Comparison of ENCODE assay signal across 12 cellular contexts in the genomic region with DNA sequence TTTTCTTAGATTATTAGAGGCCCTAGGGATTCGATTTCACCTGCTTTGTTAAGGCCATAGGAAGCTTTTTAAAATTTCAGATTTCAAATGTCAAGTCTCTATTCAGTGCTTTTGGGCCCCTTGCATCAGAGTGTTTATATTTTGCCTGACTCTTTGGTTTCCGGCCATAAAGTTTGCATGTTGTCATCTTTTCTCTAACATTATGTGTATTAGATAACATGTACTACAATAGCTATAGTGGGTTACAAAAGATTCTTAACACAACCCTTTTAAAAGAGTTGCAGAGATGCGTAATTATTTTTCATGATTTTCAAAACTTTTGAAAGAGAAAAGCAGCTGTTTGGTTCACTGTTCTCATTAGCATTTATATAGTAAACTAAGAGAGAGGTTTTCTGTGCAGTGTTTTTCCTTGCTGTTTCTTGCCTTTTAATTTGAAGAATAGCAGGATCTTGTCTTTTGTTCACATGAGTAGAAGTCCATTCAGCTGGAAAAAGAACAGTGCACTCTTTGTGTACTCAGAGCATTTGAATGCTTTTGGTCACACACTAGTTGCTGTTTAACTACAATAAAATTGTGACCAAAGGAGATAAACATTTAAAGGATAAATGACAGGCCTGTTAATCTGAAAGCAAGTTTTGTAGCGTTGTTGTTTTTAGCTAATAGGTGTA. TPM values are rescaled to one million over a fixed set of nuclear protein-coding genes. Genes with fewer than 3 reads are reported as not detected.
DNase-seq lines count a peak whose midpoint lies in the region; ATAC-seq lines count a peak whose summit lies in the region.
"Had no signal": no experiment of that assay in that cellular context is flagged by ENCODE, and none has a peak within 500 bp of the region (broad histone marks: within the 10 kb centered on the region; RNA-seq: fewer than 3 reads in every experiment).

No MANE protein-coding gene starts in this region.

- peaks cover 23% of the 10 kb centered on the region for H3K79me1 ChIP-seq in mesenchymal stem cell (replicated peaks; ENCODE audit: low read length, poor library complexity, severe bottlenecking)

- no peak overlapping the region for H3K4me3 Mint-ChIP-seq in naive thymus-derived CD8-positive, alpha-beta T cell
- H3K4me3 Mint-ChIP-seq in activated CD8-positive, alpha-beta memory T cell treated with anti-CD3 and anti-CD28 coated beads, Interleukin-2, amount 10 ng/mL, durations not matched to agents 7 days and 5 days, result no peak overlapping the region
- H3K4me3 Mint-ChIP-seq in activated T-helper 17 cell treated with anti-CD3 and anti-CD28 coated beads, Interleukin-2, amount 50 U/mL, for 72 hours, result no peak overlapping the region
- H3K4me3 Mint-ChIP-seq: memory B cell had no signal

- H2BK5ac ChIP-seq in mesenchymal stem cell (ENCODE audit: low read depth, low read length, poor library complexity, severe bottlenecking), result no peak overlapping the region

- peaks cover 0 to 4% (median 0%) of the 10 kb centered on the region in 9 donors for H3K9me3 Mint-ChIP-seq in naive thymus-derived CD8-positive, alpha-beta T cell
- peaks cover 2% of the 10 kb centered on the region for H3K9me3 Mint-ChIP-seq in activated CD8-positive, alpha-beta memory T cell treated with anti-CD3 and anti-CD28 coated beads, Interleukin-2, amount 10 ng/mL, durations not matched to agents 7 days and 5 days (ENCODE audit: low read depth)
- no peaks in the 10 kb centered on the region for H3K9me3 Mint-ChIP-seq in activated T-helper 17 cell treated with anti-CD3 and anti-CD28 coated beads, Interleukin-2, amount 50 U/mL, for 72 hours

- no peak overlapping the region for H2BK15ac ChIP-seq in mesenchymal stem cell (ENCODE audit: low read depth, poor library complexity, severe bottlenecking)

- H3K18ac ChIP-seq in mesenchymal stem cell (ENCODE audit: low read depth in 1 of 2, low read length in 2 of 2), result no peak overlapping the region

- no peak overlapping the region for H3K4me3 ChIP-seq in mesenchymal stem cell (ENCODE audit: insufficient read depth in 1 of 2, low read depth in 1 of 2, low read length in 2 of 2)
- H3K4me3 ChIP-seq: ascending aorta, spleen had no signal

- no peaks in the 10 kb centered on the region for H3K9me3 ChIP-seq in mesenchymal stem cell (ENCODE audit: control insufficient read depth, low read length)
- H3K9me3 ChIP-seq: ascending aorta had no signal

- H3K27ac ChIP-seq in caudate nucleus (ENCODE audit: low read depth, low read length) (peak overlapping the region; percentile 88), mesenchymal stem cell (ENCODE audit: low read length, poor library complexity, severe bottlenecking) (peak overlapping the region; percentile 54)
- H3K27ac ChIP-seq: ascending aorta, spleen had no signal

- H2AK5ac ChIP-seq in mesenchymal stem cell (ENCODE audit: low read length, severe bottlenecking), result no peak overlapping the region

- H3K27me3 ChIP-seq in mesenchymal stem cell (ENCODE audit: control insufficient read depth in 1 of 2, insufficient read depth in 1 of 2, low read length in 2 of 2), result no peaks in the 10 kb centered on the region
- H3K27me3 ChIP-seq: ascending aorta, spleen had no signal

- no peak for ATAC-seq in naive thymus-derived CD8-positive, alpha-beta T cell
- no peak for ATAC-seq in HG03469 (IDR thresholded peaks at IDR 0.05; ENCODE audit: unreplicated experiment)
- ATAC-seq in activated CD8-positive, alpha-beta memory T cell treated with anti-CD3 and anti-CD28 coated beads, Interleukin-2, amount 10 ng/mL, durations not matched to agents 7 days and 5 days, result no peak
- ATAC-seq in activated T-helper 17 cell treated with anti-CD3 and anti-CD28 coated beads, Interleukin-2, amount 50 U/mL, for 72 hours (replicated peaks), result no peak

- in situ Hi-C loops in ACHN (cut with HindIII; ENCODE audit: low pct_ligation_motif_present, low pct_unique_long_range_greater_than_20kb, low sequenced_read_pairs), result no loop called here

- H4K8ac ChIP-seq in mesenchymal stem cell (ENCODE audit: low read length), result no peak overlapping the region

- H4K91ac ChIP-seq in mesenchymal stem cell (ENCODE audit: low read length), result no peak overlapping the region

- DNase-seq in ACHN (peak; percentile 85), NCI-H146 (lab: John Stamatoyannopoulos, UW) (peak; percentile 6), caudate nucleus (lab: John Stamatoyannopoulos, UW) (no peak), mesenchymal stem cell (peak; percentile 47)
- no peak for DNase-seq in naive thymus-derived CD8-positive, alpha-beta T cell
- DNase-seq in activated CD8-positive, alpha-beta memory T cell treated with anti-CD3 and anti-CD28 coated beads, Interleukin-2, amount 10 ng/mL, durations not matched to agents 7 days and 5 days, result no peak
- DNase-seq: NCI-H2081 treated with DMSO at 0.1 percent for 48 hours, spleen had no signal

- no peaks in the 10 kb centered on the region for H3K36me3 ChIP-seq in mesenchymal stem cell (ENCODE audit: control insufficient read depth in 1 of 2, insufficient read depth in 2 of 2, low read depth in 1 of 2, low read length in 2 of 2)
- H3K36me3 ChIP-seq: ascending aorta, spleen had no signal

- no peaks in the 10 kb centered on the region for H3K27me3 Mint-ChIP-seq in naive thymus-derived CD8-positive, alpha-beta T cell
- no peaks in the 10 kb centered on the region for H3K27me3 Mint-ChIP-seq in activated CD8-positive, alpha-beta memory T cell treated with anti-CD3 and anti-CD28 coated beads, Interleukin-2, amount 10 ng/mL, durations not matched to agents 7 days and 5 days
- no peaks in the 10 kb centered on the region for H3K27me3 Mint-ChIP-seq in activated T-helper 17 cell treated with anti-CD3 and anti-CD28 coated beads, Interleukin-2, amount 50 U/mL, for 72 hours
- H3K27me3 Mint-ChIP-seq: memory B cell had no signal

- no peak overlapping the region for H2BK12ac ChIP-seq in mesenchymal stem cell (ENCODE audit: low read length in 2 of 2)

- H2AFZ ChIP-seq in mesenchymal stem cell (ENCODE audit: low read depth, low read length), result no peak overlapping the region

- no peak overlapping the region for H3K23ac ChIP-seq in mesenchymal stem cell (ENCODE audit: low read length in 2 of 2)

- H3K27ac Mint-ChIP-seq in naive thymus-derived CD8-positive, alpha-beta T cell, result no peak overlapping the region
- no peak overlapping the region for H3K27ac Mint-ChIP-seq in activated CD8-positive, alpha-beta memory T cell treated with anti-CD3 and anti-CD28 coated beads, Interleukin-2, amount 10 ng/mL, durations not matched to agents 7 days and 5 days
- H3K27ac Mint-ChIP-seq in activated T-helper 17 cell treated with anti-CD3 and anti-CD28 coated beads, Interleukin-2, amount 50 U/mL, for 72 hours, result no peak overlapping the region
- H3K27ac Mint-ChIP-seq: memory B cell had no signal

- H3K14ac ChIP-seq in mesenchymal stem cell (ENCODE audit: low read length in 2 of 2), result no peak overlapping the region

- CTCF ChIA-PET in activated CD8-positive, alpha-beta memory T cell treated with anti-CD3 and anti-CD28 coated beads, Interleukin-2, amount 10 ng/mL, durations not matched to agents 7 days and 5 days (lab: Charles Lee), result interaction anchor here (1.0 kb wide), 1 partner anchor 13 kb away, joined by 3 read pairs; no protein-coding TSS in a partner anchor

- peak overlapping the region; percentile 16 for H3K4me2 ChIP-seq in mesenchymal stem cell (ENCODE audit: low read length, poor library complexity, severe bottlenecking)

- H3K36me3 Mint-ChIP-seq in naive thymus-derived CD8-positive, alpha-beta T cell, result peaks cover 0 to 4% (median 2%) of the 10 kb centered on the region in 3 donors
- H3K36me3 Mint-ChIP-seq in activated CD8-positive, alpha-beta memory T cell treated with anti-CD3 and anti-CD28 coated beads, Interleukin-2, amount 10 ng/mL, durations not matched to agents 7 days and 5 days, result peaks cover 1% of the 10 kb centered on the region
- no peaks in the 10 kb centered on the region for H3K36me3 Mint-ChIP-seq in activated T-helper 17 cell treated with anti-CD3 and anti-CD28 coated beads, Interleukin-2, amount 50 U/mL, for 72 hours (ENCODE audit: low read depth)

- 58% methylated on average over 2 of the region's 4 CpGs for WGBS in mesenchymal stem cell

- H3K4ac ChIP-seq in mesenchymal stem cell (ENCODE audit: low read depth in 1 of 2, low read length in 2 of 2), result no peak overlapping the region

- POLR2A ChIA-PET in naive thymus-derived CD8-positive, alpha-beta T cell (lab: Charles Lee), result no interaction called here

- H3K4me1 Mint-ChIP-seq in naive thymus-derived CD8-positive, alpha-beta T cell, result peaks cover 18 to 32% (median 24%) of the 10 kb centered on the region in 4 donors
- no peaks in the 10 kb centered on the region for H3K4me1 Mint-ChIP-seq in activated CD8-positive, alpha-beta memory T cell treated with anti-CD3 and anti-CD28 coated beads, Interleukin-2, amount 10 ng/mL, durations not matched to agents 7 days and 5 days
- peaks cover 5% of the 10 kb centered on the region for H3K4me1 Mint-ChIP-seq in activated T-helper 17 cell treated with anti-CD3 and anti-CD28 coated beads, Interleukin-2, amount 50 U/mL, for 72 hours

- H2BK120ac ChIP-seq in mesenchymal stem cell (ENCODE audit: low read depth, low read length), result no peak overlapping the region

- H3K9ac ChIP-seq in mesenchymal stem cell (ENCODE audit: low read length), result no peak overlapping the region

- H3K4me1 ChIP-seq in mesenchymal stem cell (ENCODE audit: control insufficient read depth, insufficient read depth, low read depth, low read length), result peaks cover 9% of the 10 kb centered on the region

RNA-seq across cellular contexts. Expression of a gene that starts 52.5 kb away (rescaled TPM):
- 45.4 TPM for polyA plus RNA-seq in mesenchymal stem cell (2013, experiment 1 of 2)
- 43.8 TPM for polyA plus RNA-seq in mesenchymal stem cell (2013, experiment 2 of 2)
- 10 to 100 TPM; 51.2 to 59.5 TPM for total RNA-seq in naive thymus-derived CD8-positive, alpha-beta T cell
- polyA plus RNA-seq in naive thymus-derived CD8-positive, alpha-beta T cell, result 10 to 100 TPM; 70.2 to 91.9 (median 87.8) TPM
- total RNA-seq in activated CD8-positive, alpha-beta memory T cell treated with anti-CD3 and anti-CD28 coated beads, Interleukin-2, amount 10 ng/mL, durations not matched to agents 7 days and 5 days, result 10 to 100 TPM; 47.4 to 57.7 TPM
- total RNA-seq in activated T-helper 17 cell treated with anti-CD3 and anti-CD28 coated beads, Interleukin-2, amount 50 U/mL, for 72 hours, result 10 to 100 TPM; 50.0 to 54.1 TPM

RNA-seq across cellular contexts. Expression of a gene that starts 52.8 kb away (rescaled TPM):
- polyA plus RNA-seq in mesenchymal stem cell (2013, experiment 1 of 2), result 10.6 TPM
- polyA plus RNA-seq in mesenchymal stem cell (2013, experiment 2 of 2), result 9.8 TPM
- total RNA-seq in naive thymus-derived CD8-positive, alpha-beta T cell, result 1 to 10 TPM; 5.0 to 5.3 TPM
- 1 to 10 TPM; 2.5 to 3.9 (median 2.9) TPM for polyA plus RNA-seq in naive thymus-derived CD8-positive, alpha-beta T cell
- total RNA-seq in activated CD8-positive, alpha-beta memory T cell treated with anti-CD3 and anti-CD28 coated beads, Interleukin-2, amount 10 ng/mL, durations not matched to agents 7 days and 5 days, result 1 to 10 TPM; 5.6 to 6.9 TPM
- total RNA-seq in activated T-helper 17 cell treated with anti-CD3 and anti-CD28 coated beads, Interleukin-2, amount 50 U/mL, for 72 hours, result 1 to 10 TPM; 6.0 to 7.7 TPM

Comparison
In these comparisons a context has a peak if more than half of its experiments do, and no peak if none do; other contexts are left out.
1. DNase-seq: peak in ACHN (single experiment), NCI-H146 (single experiment) and mesenchymal stem cell (single experiment); none in caudate nucleus (0 of 61), naive thymus-derived CD8-positive, alpha-beta T cell (0 of 10) and activated CD8-positive, alpha-beta memory T cell treated with anti-CD3 and anti-CD28 coated beads, Interleukin-2, amount 10 ng/mL, durations not matched to agents 7 days and 5 days (single experiment).